In the genomic region with DNA sequence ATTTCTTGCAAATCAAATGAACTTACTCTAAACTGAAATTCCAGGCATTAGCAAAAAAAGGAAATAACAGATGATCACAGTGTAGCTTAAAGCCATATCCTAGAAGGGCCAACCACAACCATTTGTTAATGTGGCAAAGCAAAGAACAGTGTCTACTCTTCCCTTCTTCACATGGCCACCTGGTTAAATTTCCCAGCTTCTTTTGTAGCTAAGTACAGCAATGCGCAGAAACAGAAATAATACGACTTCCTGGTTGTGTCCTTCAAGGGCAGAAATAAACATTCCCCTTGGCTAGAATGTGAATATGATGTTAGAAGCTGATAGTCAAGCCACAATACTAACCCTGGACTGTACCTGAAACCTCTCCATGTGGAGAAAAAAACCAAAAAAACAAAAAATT, we compare ENCODE assay signal across 22 cellular contexts.
"Had no signal": no experiment of that assay in that cellular context is flagged by ENCODE, and none has a peak within 500 bp of the region (broad histone marks: within the 10 kb centered on the region; RNA-seq: fewer than 3 reads in every experiment).

No MANE protein-coding gene starts in this region.

- DNase-seq: activated CD4-positive, alpha-beta T cell treated with anti-CD3 and anti-CD28 coated beads for 48 hours; activated CD4-positive, CD25-positive, alpha-beta regulatory T cell; activated CD8-positive, alpha-beta T cell treated with anti-CD3 and anti-CD28 coated beads for 36 hours; activated naive CD4-positive, alpha-beta T cell treated with anti-CD3 and anti-CD28 coated beads for 36 hours; activated T-cell treated with anti-CD3 and anti-CD28 coated beads, Interleukin-2, amount 50 U/mL, for 1 hour; anterior cingulate cortex; effector CD4-positive, alpha-beta T cell; esophagus squamous epithelium; heart right ventricle; immature natural killer cell; lower lobe of right lung; nucleus accumbens; stimulated activated CD4-positive, alpha-beta T cell treated with anti-CD3 and anti-CD28 coated beads, Interleukin-12 subunit alpha, Interleukin-12 subunit beta, amount 100 ng/mL, for 4 hours; stimulated activated CD4-positive, alpha-beta T cell treated with anti-CD3 and anti-CD28 coated beads, Interleukin-1b, Interleukin-23, amount 100 ng/mL, for 48 hours; stimulated activated CD8-positive, alpha-beta memory T cell treated with anti-CD3 and anti-CD28 coated beads, Interleukin-4, amount 100 ng/mL, for 48 hours; stimulated activated naive CD4-positive, alpha-beta T cell; T-cell; tibial artery had no signal

- ATAC-seq: activated CD8-positive, alpha-beta T cell treated with anti-CD3 and anti-CD28 coated beads for 36 hours; heart right ventricle; lower lobe of right lung; natural killer cell treated with Interleukin-12 subunit alpha and Interleukin-12 subunit beta and Interleukin-15 and Interleukin-18, amount 100 ng/mL, for 72 hours; T-cell had no signal

- H3K9me3 Mint-ChIP-seq: activated CD8-positive, alpha-beta T cell treated with anti-CD3 and anti-CD28 coated beads for 36 hours; activated naive CD4-positive, alpha-beta T cell treated with anti-CD3 and anti-CD28 coated beads for 36 hours; central memory CD8-positive, alpha-beta T cell; immature natural killer cell; natural killer cell treated with Interleukin-12 subunit alpha and Interleukin-12 subunit beta and Interleukin-15 and Interleukin-18, amount 100 ng/mL, for 72 hours; T-cell had no signal

- H3K27ac Mint-ChIP-seq: activated CD8-positive, alpha-beta T cell treated with anti-CD3 and anti-CD28 coated beads for 36 hours; activated naive CD4-positive, alpha-beta T cell treated with anti-CD3 and anti-CD28 coated beads for 36 hours; T-cell had no signal

- H3K27ac ChIP-seq: brain microvascular endothelial cell, coronary artery, esophagus squamous epithelium, heart right ventricle, lower lobe of right lung, tibial artery had no signal

- H3K4me3 ChIP-seq: coronary artery, esophagus squamous epithelium, heart right ventricle, lower lobe of right lung, tibial artery had no signal

- H3K36me3 ChIP-seq: brain microvascular endothelial cell had no signal

- H3K27me3 Mint-ChIP-seq: activated CD8-positive, alpha-beta T cell treated with anti-CD3 and anti-CD28 coated beads for 36 hours; central memory CD8-positive, alpha-beta T cell; natural killer cell treated with Interleukin-12 subunit alpha and Interleukin-12 subunit beta and Interleukin-15 and Interleukin-18, amount 100 ng/mL, for 72 hours; T-cell had no signal

- H3K36me3 Mint-ChIP-seq: natural killer cell treated with Interleukin-12 subunit alpha and Interleukin-12 subunit beta and Interleukin-15 and Interleukin-18, amount 100 ng/mL, for 72 hours had no signal

- H3K9me3 ChIP-seq: esophagus squamous epithelium, heart right ventricle, lower lobe of right lung, tibial artery had no signal

- H3K27me3 ChIP-seq: brain microvascular endothelial cell, esophagus squamous epithelium, heart right ventricle, tibial artery had no signal

- H3K4me3 Mint-ChIP-seq: activated CD8-positive, alpha-beta T cell treated with anti-CD3 and anti-CD28 coated beads for 36 hours; activated naive CD4-positive, alpha-beta T cell treated with anti-CD3 and anti-CD28 coated beads for 36 hours; central memory CD8-positive, alpha-beta T cell; immature natural killer cell; natural killer cell treated with Interleukin-12 subunit alpha and Interleukin-12 subunit beta and Interleukin-15 and Interleukin-18, amount 100 ng/mL, for 72 hours; T-cell had no signal
